Comparison of ENCODE assay signal across 25 cellular contexts in genomic region chr17:19656336-19656735, GRCh38.
"Had no signal": no experiment of that assay in that cellular context is flagged by ENCODE, and none has a peak within 500 bp of the region (broad histone marks: within the 10 kb centered on the region; RNA-seq: fewer than 3 reads in every experiment).

No MANE protein-coding gene starts in this region.

- H3K4me3 ChIP-seq: colonic mucosa, dorsolateral prefrontal cortex, hepatocyte, pancreas, stomach, suprapubic skin, vagina had no signal

- DNase-seq: activated CD4-positive, alpha-beta T cell treated with anti-CD3 and anti-CD28 coated beads for 1 hour; activated CD8-positive, alpha-beta memory T cell treated with anti-CD3 and anti-CD28 coated beads, Interleukin-2, amount 50 U/mL, for 48 hours; activated naive CD4-positive, alpha-beta T cell treated with Interleukin-2 at 50 U/mL for 16 hours; activated naive CD8-positive, alpha-beta T cell treated with anti-CD3 and anti-CD28 coated beads for 36 hours; activated T-cell treated with anti-CD3 and anti-CD28 coated beads, Interleukin-2, amount 50 U/mL, for 4 hours; amniotic stem cell; colonic mucosa; dorsolateral prefrontal cortex; effector memory CD8-positive, alpha-beta T cell; foreskin melanocyte; left ventricle myocardium superior; pancreas; right cardiac atrium; stimulated activated CD4-positive, alpha-beta T cell treated with anti-CD3 and anti-CD28 coated beads, Interleukin-2, amount 100 ng/mL, for 24 hours; stomach; T-helper 2 cell; trophoblast cell had no signal

- H3K4me2 ChIP-seq: hepatocyte had no signal

- H3K4me1 ChIP-seq: colonic mucosa had no signal

- H3K27ac ChIP-seq: colonic mucosa, hepatocyte, neutrophil, pancreas, suprapubic skin, vagina had no signal

- H3K4me3 Mint-ChIP-seq: activated naive CD8-positive, alpha-beta T cell treated with anti-CD3 and anti-CD28 coated beads for 36 hours; activated T-cell treated with anti-CD3 and anti-CD28 coated beads, Interleukin-2, amount 50 U/mL, for 4 hours; effector memory CD8-positive, alpha-beta T cell; memory B cell; natural killer cell treated with Interleukin-12 subunit alpha and Interleukin-12 subunit beta and Interleukin-15 and Interleukin-18, amount 100 ng/mL, for 72 hours; stimulated activated memory B cell treated with anti-CD40 and anti-IgM and Interleukin-4, amounts not matched to agents 10 μg/mL and 1 μg/mL and 100 μg/mL, for 72 hours had no signal

- H3K36me3 ChIP-seq: colonic mucosa had no signal

- H3K27me3 Mint-ChIP-seq: activated naive CD8-positive, alpha-beta T cell treated with anti-CD3 and anti-CD28 coated beads for 36 hours; effector memory CD8-positive, alpha-beta T cell; memory B cell; natural killer cell treated with Interleukin-12 subunit alpha and Interleukin-12 subunit beta and Interleukin-15 and Interleukin-18, amount 100 ng/mL, for 72 hours; stimulated activated memory B cell treated with anti-CD40 and anti-IgM and Interleukin-4, amounts not matched to agents 10 μg/mL and 1 μg/mL and 100 μg/mL, for 72 hours had no signal

- H3K27me3 ChIP-seq: colonic mucosa, dorsolateral prefrontal cortex, hepatocyte, neutrophil, pancreas, stomach, suprapubic skin, vagina had no signal

- H3K9me3 ChIP-seq: colonic mucosa, neutrophil, pancreas, stomach, suprapubic skin, vagina had no signal

- H3K36me3 Mint-ChIP-seq: natural killer cell treated with Interleukin-12 subunit alpha and Interleukin-12 subunit beta and Interleukin-15 and Interleukin-18, amount 100 ng/mL, for 72 hours had no signal

- H3K9me3 Mint-ChIP-seq: activated T-cell treated with anti-CD3 and anti-CD28 coated beads, Interleukin-2, amount 50 U/mL, for 4 hours; effector memory CD8-positive, alpha-beta T cell; memory B cell; natural killer cell treated with Interleukin-12 subunit alpha and Interleukin-12 subunit beta and Interleukin-15 and Interleukin-18, amount 100 ng/mL, for 72 hours; stimulated activated memory B cell treated with anti-CD40 and anti-IgM and Interleukin-4, amounts not matched to agents 10 μg/mL and 1 μg/mL and 100 μg/mL, for 72 hours had no signal

- H2AFZ ChIP-seq: hepatocyte had no signal

- H3K27ac Mint-ChIP-seq: activated naive CD8-positive, alpha-beta T cell treated with anti-CD3 and anti-CD28 coated beads for 36 hours; effector memory CD8-positive, alpha-beta T cell; memory B cell; natural killer cell treated with Interleukin-12 subunit alpha and Interleukin-12 subunit beta and Interleukin-15 and Interleukin-18, amount 100 ng/mL, for 72 hours; stimulated activated memory B cell treated with anti-CD40 and anti-IgM and Interleukin-4, amounts not matched to agents 10 μg/mL and 1 μg/mL and 100 μg/mL, for 72 hours had no signal

- ATAC-seq: activated T-cell treated with anti-CD3 and anti-CD28 coated beads, Interleukin-2, amount 50 U/mL, for 4 hours; effector memory CD8-positive, alpha-beta T cell; esophagus mucosa; left ventricle myocardium superior; natural killer cell treated with Interleukin-12 subunit alpha and Interleukin-12 subunit beta and Interleukin-15 and Interleukin-18, amount 100 ng/mL, for 72 hours; pancreas; right cardiac atrium; stimulated activated memory B cell treated with anti-CD40 and anti-IgM and Interleukin-4, amounts not matched to agents 10 μg/mL and 1 μg/mL and 100 μg/mL, for 72 hours had no signal
